17 cellular contexts compared by ENCODE assay signal in genomic region chr4:25870081-25870480, GRCh38. TPM values are rescaled to one million over a fixed set of nuclear protein-coding genes. Genes with fewer than 3 reads are reported as not detected.
DNase-seq lines count a peak whose midpoint lies in the region; ATAC-seq lines count a peak whose summit lies in the region.
"Had no signal": no experiment of that assay in that cellular context is flagged by ENCODE, and none has a peak within 500 bp of the region (broad histone marks: within the 10 kb centered on the region; RNA-seq: fewer than 3 reads in every experiment).

No MANE protein-coding gene starts in this region.

- peaks cover 0 to 10% (median 4%) of the 10 kb centered on the region in 4 donors for H3K4me1 Mint-ChIP-seq in CD4-positive, CD25-positive, alpha-beta regulatory T cell

- H3K27ac ChIP-seq in CD4-positive, CD25-positive, alpha-beta regulatory T cell (ENCODE audit: insufficient read depth, low read length, poor library complexity, severe bottlenecking): no peak overlapping the region
- H3K27ac ChIP-seq: dorsolateral prefrontal cortex, parathyroid adenoma, testis had no signal

- no peaks in the 10 kb centered on the region for H3K36me3 ChIP-seq in CD4-positive, CD25-positive, alpha-beta regulatory T cell (ENCODE audit: control insufficient read depth, insufficient read depth, low read length)

- peak overlapping the region in 2 of 3 donors; percentile 16 to 77 for H3K27ac Mint-ChIP-seq in CD4-positive, CD25-positive, alpha-beta regulatory T cell

- H3K4me1 ChIP-seq in CD4-positive, CD25-positive, alpha-beta regulatory T cell (ENCODE audit: control insufficient read depth, insufficient read depth, low read length, poor library complexity, severe bottlenecking): no peaks in the 10 kb centered on the region
- H3K4me1 ChIP-seq: parathyroid adenoma, testis had no signal

- no peak for ATAC-seq in CD4-positive, CD25-positive, alpha-beta regulatory T cell (ENCODE audit: low read depth in 2 of 2)
- ATAC-seq in GM19351 (IDR thresholded peaks at IDR 0.05; ENCODE audit: unreplicated experiment) (peak; percentile 40), HG02571 (IDR thresholded peaks at IDR 0.05; ENCODE audit: unreplicated experiment) (peak; percentile 56), HG03442 (IDR thresholded peaks at IDR 0.05; ENCODE audit: unreplicated experiment) (peak; percentile 46), HG02938 (IDR thresholded peaks at IDR 0.05; ENCODE audit: unreplicated experiment) (no peak)
- ATAC-seq: left cardiac atrium had no signal

- H3K9me3 Mint-ChIP-seq in CD4-positive, CD25-positive, alpha-beta regulatory T cell: no peaks in the 10 kb centered on the region

- DNase-seq in CD4-positive, CD25-positive, alpha-beta regulatory T cell: no peak
- DNase-seq in retina (no peak), T1000 (lab: John Stamatoyannopoulos, UW) (no peak)
- no peak for DNase-seq in activated CD8-positive, alpha-beta memory T cell treated with anti-CD3 and anti-CD28 coated beads, Interleukin-2, amount 50 U/mL, for 4 hours
- DNase-seq: activated CD4-positive, alpha-beta T cell treated with anti-CD3 and anti-CD28 coated beads, Interleukin-2, amount 50 U/mL, for 48 hours; dorsolateral prefrontal cortex; hippocampal formation; left cardiac atrium; NCI-H1930; NCI-H82; T-helper 9 cell; testis had no signal

- H3K4me3 Mint-ChIP-seq in CD4-positive, CD25-positive, alpha-beta regulatory T cell: no peak overlapping the region

- H3K36me3 Mint-ChIP-seq in CD4-positive, CD25-positive, alpha-beta regulatory T cell: no peaks in the 10 kb centered on the region

- no peaks in the 10 kb centered on the region for H3K27me3 ChIP-seq in CD4-positive, CD25-positive, alpha-beta regulatory T cell (ENCODE audit: control insufficient read depth, insufficient read depth, low read length)
- H3K27me3 ChIP-seq: dorsolateral prefrontal cortex, testis had no signal

- no peaks in the 10 kb centered on the region for H3K9me3 ChIP-seq in CD4-positive, CD25-positive, alpha-beta regulatory T cell (ENCODE audit: control insufficient read depth in 2 of 2, low read length in 2 of 2)
- H3K9me3 ChIP-seq: testis had no signal

- no peaks in the 10 kb centered on the region for H3K27me3 Mint-ChIP-seq in CD4-positive, CD25-positive, alpha-beta regulatory T cell

- H3K4me3 ChIP-seq in CD4-positive, CD25-positive, alpha-beta regulatory T cell (ENCODE audit: low read depth, low read length): no peak overlapping the region
- H3K4me3 ChIP-seq: dorsolateral prefrontal cortex, testis had no signal

RNA-seq across cellular contexts. Expression of gene SEL1L3, which starts 7.3 kb away (rescaled TPM):
- 74.5 TPM for total RNA-seq in CD4-positive, CD25-positive, alpha-beta regulatory T cell
- 10 to 100 TPM; 36.5 to 61.0 (median 44.9) TPM for polyA plus RNA-seq in CD4-positive, CD25-positive, alpha-beta regulatory T cell

RNA-seq across cellular contexts. Expression of gene SMIM20, which starts 43.9 kb away (rescaled TPM):
- total RNA-seq in CD4-positive, CD25-positive, alpha-beta regulatory T cell: 7.4 TPM
- 10 to 100 TPM; 50.5 to 80.5 (median 55.7) TPM for polyA plus RNA-seq in CD4-positive, CD25-positive, alpha-beta regulatory T cell

Comparison
In these comparisons a context has a peak if more than half of its experiments do, and no peak if none do; other contexts are left out.
1. ATAC-seq: peak in GM19351 (single experiment), HG02571 (single experiment) and HG03442 (single experiment); none in CD4-positive, CD25-positive, alpha-beta regulatory T cell (0 of 2) and HG02938 (single experiment).